8 cellular contexts compared by ENCODE assay signal in genomic region chr1:40373323-40374283, GRCh38. TPM values are rescaled to one million over a fixed set of nuclear protein-coding genes. Genes with fewer than 3 reads are reported as not detected.
DNase-seq lines count a peak whose midpoint lies in the region; TF ChIP-seq lines count a peak whose summit lies in the region.

Gene SMAP2 (plus strand): TSS chr1:40373727. CDS start chr1:40374121, 394 bp downstream.

- H3K4me3 Mint-ChIP-seq in H9 (peak within 1 kb of the TSS; percentile 77 to 93), nephron (peak within 1 kb of the TSS; percentile 93 to 99 (median 97))
- H3K4me3 Mint-ChIP-seq in stimulated activated naive CD8-positive, alpha-beta T cell treated with anti-CD3 and anti-CD28 coated beads, Interleukin-15, Interleukin-2, amounts not matched to agents 100 ng/mL and 50 ng/mL, for 24 hours = peak within 1 kb of the TSS; percentile 98

- H2BK15ac ChIP-seq in H9 (ENCODE audit: low read depth, low read length) = no peak within 1 kb of the TSS

- no peak within 1 kb of the TSS for H3K23ac ChIP-seq in H9 (ENCODE audit: insufficient read length, low read depth, low read length)

- H3K27me3 Mint-ChIP-seq in H9 (ENCODE audit: low read depth) (peaks cover 10% of the 10 kb centered on the region), nephron (ENCODE audit: low read depth) (peaks cover 6% of the 10 kb centered on the region)
- no peaks in the 10 kb centered on the region for H3K27me3 Mint-ChIP-seq in stimulated activated naive CD8-positive, alpha-beta T cell treated with anti-CD3 and anti-CD28 coated beads, Interleukin-15, Interleukin-2, amounts not matched to agents 100 ng/mL and 50 ng/mL, for 24 hours

- DNase-seq in ELF-1 (ENCODE audit: low read depth, low spot score) = peak; percentile 92
- DNase-seq in H9 = peak; percentile 98
- DNase-seq in MM.1S = peak; percentile 95
- peak; percentile 77 for DNase-seq in SHP77 treated with DMSO at 0.1 percent for 48 hours (lab: John Stamatoyannopoulos, UW)
- DNase-seq in activated effector memory CD4-positive, alpha-beta T cell treated with anti-CD3 and anti-CD28 coated beads, Interleukin-2, amount 50 U/mL, for 16 hours = peak; percentile 98
- DNase-seq in fibroblast of the aortic adventitia (ENCODE audit: low read depth) = peak; percentile 91

- H3K9me3 ChIP-seq in H9 (ENCODE audit: control insufficient read depth, low read depth, low read length) (no peaks in the 10 kb centered on the region), MM.1S (replicated peaks; ENCODE audit: insufficient read depth, low read length) (no peaks in the 10 kb centered on the region)

- no peak within 1 kb of the TSS; the same call in 1 of the 2 replicates for H3K14ac ChIP-seq in H9 (ENCODE audit: insufficient read depth, low read length)

- H3K9me3 Mint-ChIP-seq in H9 = no peaks in the 10 kb centered on the region
- H3K9me3 Mint-ChIP-seq in nephron = no peaks in the 10 kb centered on the region
- H3K9me3 Mint-ChIP-seq in stimulated activated naive CD8-positive, alpha-beta T cell treated with anti-CD3 and anti-CD28 coated beads, Interleukin-15, Interleukin-2, amounts not matched to agents 100 ng/mL and 50 ng/mL, for 24 hours = no peaks in the 10 kb centered on the region

- WGBS in H9 (ENCODE audit: extremely low coverage, insufficient read length, low lambda C conversion rate) = no CpG with 5 or more reads among the region's 65 CpGs

- no peak within 1 kb of the TSS for H3K56ac ChIP-seq in H9 (ENCODE audit: insufficient read length, low read depth, low read length)

- H3K27ac Mint-ChIP-seq in H9 (peak within 1 kb of the TSS; percentile 7 to 85 (median 50); a peak in 4 of 7 replicates), nephron (peak within 1 kb of the TSS; percentile 80 to 88 (median 83))
- peak within 1 kb of the TSS; percentile 98 for H3K27ac Mint-ChIP-seq in stimulated activated naive CD8-positive, alpha-beta T cell treated with anti-CD3 and anti-CD28 coated beads, Interleukin-15, Interleukin-2, amounts not matched to agents 100 ng/mL and 50 ng/mL, for 24 hours

- no peaks in the 10 kb centered on the region for H3K9me2 ChIP-seq in MM.1S (replicated peaks; ENCODE audit: insufficient read depth, low read length)

- no peak within 1 kb of the TSS for H2AK5ac ChIP-seq in H9 (ENCODE audit: insufficient read length, low read length)

- H2BK120ac ChIP-seq in H9 (ENCODE audit: low read depth, low read length, poor library complexity, severe bottlenecking) = no peak within 1 kb of the TSS

- H3K27ac ChIP-seq in H9 (ENCODE audit: insufficient read length, low read depth, low read length) = no peak within 1 kb of the TSS
- peak within 1 kb of the TSS; percentile 97 for H3K27ac ChIP-seq in MM.1S (ENCODE audit: low read length)

- H3K9ac ChIP-seq in H9 (ENCODE audit: extremely low read depth, insufficient read length, low read length) (no peak within 1 kb of the TSS), MM.1S (ENCODE audit: low read length) (peak within 1 kb of the TSS; percentile 99)

- H3K4me1 Mint-ChIP-seq in H9 (peaks cover 15 to 19% of the 10 kb centered on the region in 2 experiments), nephron (peaks cover 12% of the 10 kb centered on the region)
- H3K4me1 Mint-ChIP-seq in stimulated activated naive CD8-positive, alpha-beta T cell treated with anti-CD3 and anti-CD28 coated beads, Interleukin-15, Interleukin-2, amounts not matched to agents 100 ng/mL and 50 ng/mL, for 24 hours (ENCODE audit: low read depth) = peaks cover 58% of the 10 kb centered on the region

- H4K5ac ChIP-seq in H9 (ENCODE audit: insufficient read length, low read depth, low read length) = no peak within 1 kb of the TSS

- H3K4ac ChIP-seq in H9 (ENCODE audit: low read depth, low read length) = no peak within 1 kb of the TSS

- H3K4me3 ChIP-seq in MM.1S (ENCODE audit: low read length) (peak within 1 kb of the TSS; percentile 100), fibroblast of the aortic adventitia (ENCODE audit: low read depth, low read length) (peak within 1 kb of the TSS; percentile 93)

- H3F3A ChIP-seq in MM.1S (ENCODE audit: insufficient read depth, low read length) = peaks cover 17% of the 10 kb centered on the region

- no peaks in the 10 kb centered on the region for H3K36me3 ChIP-seq in MM.1S (replicated peaks; ENCODE audit: insufficient read depth, low read length)

- H3T11ph ChIP-seq in H9 (ENCODE audit: low read length) = no peak within 1 kb of the TSS

- no peak within 1 kb of the TSS for H3K18ac ChIP-seq in H9 (ENCODE audit: insufficient read length, low read depth, low read length)

- H3K27me3 ChIP-seq in H9 (ENCODE audit: insufficient read depth, low read length) (no peaks in the 10 kb centered on the region), MM.1S (replicated peaks; ENCODE audit: insufficient read depth, low read length) (no peaks in the 10 kb centered on the region)

- TF ChIP-seq CTCF in H9 (conservative IDR thresholded peaks at IDR 0.05) (no peak), MM.1S (IDR thresholded peaks at IDR 0.05; ENCODE audit: low read length) (no peak), fibroblast of the aortic adventitia (IDR thresholded peaks at IDR 0.05; ENCODE audit: insufficient read depth, low read length) (no peak), nephron (IDR thresholded peaks at IDR 0.05; ENCODE audit: unreplicated experiment in 3 of 3) (no peak)

- no peak within 1 kb of the TSS for H4K8ac ChIP-seq in H9 (replicated peaks; ENCODE audit: insufficient read length, low read depth, low read length)

- H3K4me1 ChIP-seq in H9 (ENCODE audit: insufficient read depth, low read length) (peaks cover 2% of the 10 kb centered on the region; the same call in 1 of the 2 replicates), MM.1S (ENCODE audit: low read length) (peaks cover 11% of the 10 kb centered on the region)

- no peak within 1 kb of the TSS for H2BK20ac ChIP-seq in H9 (ENCODE audit: low read depth, low read length, poor library complexity, severe bottlenecking)

- H3K4me2 ChIP-seq in H9 (ENCODE audit: insufficient read depth, insufficient read length, low read length) (peak within 1 kb of the TSS; percentile 78), MM.1S (ENCODE audit: low read depth, low read length) (peak within 1 kb of the TSS; percentile 83)

- H4K20me1 ChIP-seq in H9 (ENCODE audit: control insufficient read depth, insufficient read depth, insufficient read length) (no peaks in the 10 kb centered on the region), MM.1S (ENCODE audit: insufficient read depth, low read length) (no peaks in the 10 kb centered on the region)

- no peak within 1 kb of the TSS for H4K91ac ChIP-seq in H9 (ENCODE audit: insufficient read length, low read depth, low read length)

- no peaks in the 10 kb centered on the region for H3K79me1 ChIP-seq in H9 (ENCODE audit: insufficient read depth, low read depth, low read length, poor library complexity, severe bottlenecking)

- H2BK5ac ChIP-seq in H9 (ENCODE audit: insufficient read length, low read length) = no peak within 1 kb of the TSS

- H2AFZ ChIP-seq in H9 (ENCODE audit: low read length) (no peak within 1 kb of the TSS), MM.1S (ENCODE audit: low read length) (peak within 1 kb of the TSS; percentile 80)

- no peaks in the 10 kb centered on the region; a peak in 1 of 7 replicates for H3K36me3 Mint-ChIP-seq in H9 (ENCODE audit: insufficient read depth in 1 of 3, low read depth in 3 of 3)
- H3K36me3 Mint-ChIP-seq in nephron (ENCODE audit: low read depth) = no peaks in the 10 kb centered on the region
- H3K36me3 Mint-ChIP-seq in stimulated activated naive CD8-positive, alpha-beta T cell treated with anti-CD3 and anti-CD28 coated beads, Interleukin-15, Interleukin-2, amounts not matched to agents 100 ng/mL and 50 ng/mL, for 24 hours (ENCODE audit: low read depth) = peaks cover 34% of the 10 kb centered on the region

- H2BK12ac ChIP-seq in H9 (ENCODE audit: insufficient read length, low read depth, low read length) = no peak within 1 kb of the TSS

- no peaks in the 10 kb centered on the region for H3K79me2 ChIP-seq in H9 (ENCODE audit: insufficient read depth, low read length)
- H3K79me2 ChIP-seq in MM.1S (ENCODE audit: low read length) = peaks cover 51% of the 10 kb centered on the region

- H3K23me2 ChIP-seq in H9 (ENCODE audit: insufficient read length, low read depth, low read length, poor library complexity, severe bottlenecking) = peaks cover 4% of the 10 kb centered on the region

RNA-seq across cellular contexts. Expression of gene SMAP2, which starts in this region (rescaled TPM):
- total RNA-seq in H9 (2021) (8.2 and 8.7 TPM in 2 replicates), fibroblast of the aortic adventitia (ENCODE audit: low replicate concordance) (5.4 and 27.4 TPM in 2 replicates)
